In the genomic region with DNA sequence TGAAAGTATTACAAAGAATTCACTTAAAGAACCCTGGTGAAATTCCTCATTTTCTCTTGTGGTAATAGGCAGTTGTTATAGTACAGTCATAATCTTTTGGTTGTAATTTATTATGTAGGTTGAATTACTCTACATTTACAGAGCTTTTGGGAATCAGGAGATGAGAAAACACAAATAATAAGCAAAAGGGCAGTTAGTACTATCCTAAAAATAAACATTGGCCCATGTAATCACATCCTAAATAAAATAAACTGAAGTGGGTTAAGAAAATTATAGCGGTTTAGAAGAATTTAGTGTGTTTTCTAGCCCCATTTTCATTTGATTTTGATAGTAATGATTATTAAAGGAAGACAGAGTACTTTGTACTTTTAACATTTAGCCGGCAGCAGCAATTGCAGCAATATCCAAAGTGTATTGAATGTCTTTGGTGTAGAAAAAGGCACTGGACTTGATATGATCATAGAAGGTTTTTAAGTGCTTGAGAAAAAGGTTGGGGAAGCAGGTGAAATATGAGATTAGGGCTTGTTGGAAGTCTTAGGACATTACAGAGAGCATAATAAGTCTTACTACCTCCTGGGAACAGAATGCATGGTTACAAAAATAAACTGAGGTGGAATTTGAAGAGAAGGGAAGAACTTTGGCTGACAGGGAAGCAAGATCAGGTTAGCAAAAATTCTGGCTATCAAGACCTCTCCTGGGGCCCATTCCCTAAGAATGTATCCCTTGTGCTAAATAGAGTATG, we compare ENCODE assay signal across 19 cellular contexts.
A peak's percentile ranks its signal among the peaks of the same experiment; 100 is the strongest.
DNase-seq lines count a peak whose midpoint lies in the region; ATAC-seq, FAIRE-seq and TF ChIP-seq lines count a peak whose summit lies in the region.
"Had no signal": no experiment of that assay in that cellular context is flagged by ENCODE, and none has a peak within 500 bp of the region (broad histone marks: within the 10 kb centered on the region; RNA-seq: fewer than 3 reads in every experiment).

No MANE protein-coding gene starts in this region.

- H3K4me1 Mint-ChIP-seq in naive thymus-derived CD4-positive, alpha-beta T cell, result peaks cover 17 to 53% (median 44%) of the 10 kb centered on the region in 7 donors
- peaks cover 14 to 53% (median 38%) of the 10 kb centered on the region in 4 donors for H3K4me1 Mint-ChIP-seq in naive thymus-derived CD8-positive, alpha-beta T cell

- no peak for FAIRE-seq in endothelial cell of umbilical vein (lab: Jason Lieb, UNC)

- H3K36me3 Mint-ChIP-seq in naive thymus-derived CD4-positive, alpha-beta T cell, result peaks cover 5 to 47% (median 21%) of the 10 kb centered on the region in 5 donors
- peaks cover 7 to 50% (median 19%) of the 10 kb centered on the region in 3 donors for H3K36me3 Mint-ChIP-seq in naive thymus-derived CD8-positive, alpha-beta T cell

- no peak for TF ChIP-seq CTCF in DOHH2 (IDR thresholded peaks at IDR 0.05; ENCODE audit: low read depth, low read length, poor library complexity, severe bottlenecking)
- no peak for TF ChIP-seq CTCF in endothelial cell of umbilical vein (IDR thresholded peaks at IDR 0.05; ENCODE audit: extremely low read depth in 1 of 2, insufficient read depth in 1 of 2, low read depth in 1 of 2, low read length in 2 of 2)

- H3K4me3 ChIP-seq in DOHH2 (ENCODE audit: low read length) (peak overlapping the region; percentile 11), Karpas-422 (ENCODE audit: low read length) (no peak overlapping the region), endothelial cell of umbilical vein (replicated peaks in 1 of 3; ENCODE audit: insufficient read depth in 1 of 3, low read depth in 1 of 3, low read length in 3 of 3) (peak overlapping the region in 1 of 3 experiments; percentile 3)
- no peak overlapping the region for H3K4me3 ChIP-seq in naive thymus-derived CD4-positive, alpha-beta T cell (ENCODE audit: low read length)
- H3K4me3 ChIP-seq: BLaER1 had no signal

- peak overlapping the region; percentile 60 for H3K27ac ChIP-seq in DOHH2 (ENCODE audit: low read depth, low read length)
- peak overlapping the region; percentile 56 for H3K27ac ChIP-seq in Karpas-422 (ENCODE audit: low read length)
- H3K27ac ChIP-seq in endothelial cell of umbilical vein (ENCODE audit: insufficient read depth, low read depth, low read length), result peak overlapping the region; percentile 32
- H3K27ac ChIP-seq in naive thymus-derived CD4-positive, alpha-beta T cell (ENCODE audit: low read depth, low read length), result peak overlapping the region; percentile 32
- H3K27ac ChIP-seq: BLaER1 had no signal

- DNase-seq in Karpas-422 (no peak), endothelial cell of umbilical vein (ENCODE audit: low read depth, low spot score) (peak; percentile 56), kidney tubule cell (ENCODE audit: low spot score) (no peak)
- no peak for DNase-seq in naive thymus-derived CD4-positive, alpha-beta T cell
- no peak for DNase-seq in naive thymus-derived CD8-positive, alpha-beta T cell
- DNase-seq: activated CD8-positive, alpha-beta memory T cell treated with anti-CD3 and anti-CD28 coated beads, Interleukin-2, amount 10 ng/mL, durations not matched to agents 7 days and 5 days; activated effector memory CD4-positive, alpha-beta T cell treated with anti-CD3 and anti-CD28 coated beads, Interleukin-2, amount 50 U/mL, for 16 hours; immature natural killer cell; midbrain; NCI-H1048; NCI-H2171; RPMI8226; stimulated activated naive CD8-positive, alpha-beta T cell treated with anti-CD3 and anti-CD28 coated beads, Interleukin-15, Interleukin-2, amounts not matched to agents 100 U/mL and 50 U/mL, for 24 hours had no signal

- H3K9me3 ChIP-seq in DOHH2 (ENCODE audit: control insufficient read depth, insufficient read depth, low read length), result no peaks in the 10 kb centered on the region
- no peaks in the 10 kb centered on the region for H3K9me3 ChIP-seq in Karpas-422 (ENCODE audit: low read length)
- H3K9me3 ChIP-seq in endothelial cell of umbilical vein (replicated peaks; ENCODE audit: control insufficient read depth, insufficient read depth, low read length), result no peaks in the 10 kb centered on the region
- H3K9me3 ChIP-seq in naive thymus-derived CD4-positive, alpha-beta T cell (ENCODE audit: control insufficient read depth in 2 of 3, low read length in 3 of 3), result no peaks in the 10 kb centered on the region
- H3K9me3 ChIP-seq: BLaER1 had no signal

- dilution Hi-C loops in endothelial cell of umbilical vein (cut with MboI; ENCODE audit: extremely low pct_ligation_motif_present, low sequenced_read_pairs), result no loop called here

- H3K79me2 ChIP-seq in DOHH2 (ENCODE audit: control insufficient read depth, low read length) (peaks cover 97% of the 10 kb centered on the region), Karpas-422 (ENCODE audit: low read length) (peaks cover 100% of the 10 kb centered on the region), endothelial cell of umbilical vein (ENCODE audit: control insufficient read depth, insufficient read depth, low read length) (peaks cover 94% of the 10 kb centered on the region)

- peaks cover 71% of the 10 kb centered on the region for H3K36me3 ChIP-seq in DOHH2 (ENCODE audit: control insufficient read depth, low read length)
- peaks cover 20% of the 10 kb centered on the region; the same call in 1 of the 2 replicates for H3K36me3 ChIP-seq in Karpas-422 (ENCODE audit: insufficient read depth, low read length)
- H3K36me3 ChIP-seq in endothelial cell of umbilical vein (ENCODE audit: control insufficient read depth in 2 of 2, extremely low read depth in 1 of 2, insufficient read depth in 2 of 2, low read length in 2 of 2), result peaks cover 0 to 6% of the 10 kb centered on the region in 2 experiments
- peaks cover 0 to 4% (median 4%) of the 10 kb centered on the region in 3 experiments for H3K36me3 ChIP-seq in naive thymus-derived CD4-positive, alpha-beta T cell (ENCODE audit: control insufficient read depth in 2 of 3, insufficient read depth in 3 of 3, low read length in 3 of 3)

- peaks cover 27% of the 10 kb centered on the region; the same call in 1 of the 2 replicates for H3F3A ChIP-seq in DOHH2 (ENCODE audit: control insufficient read depth, insufficient read depth)

- TF ChIP-seq POLR2A in endothelial cell of umbilical vein (IDR thresholded peaks at IDR 0.05; ENCODE audit: low read depth, low read length), result no peak

- H3K4me1 ChIP-seq in DOHH2 (ENCODE audit: control insufficient read depth, low read length) (peaks cover 93% of the 10 kb centered on the region), Karpas-422 (ENCODE audit: low read length) (peaks cover 73% of the 10 kb centered on the region), endothelial cell of umbilical vein (ENCODE audit: control insufficient read depth, extremely low read depth, insufficient read depth, low read length) (peaks cover 59% of the 10 kb centered on the region)
- peaks cover 22 to 31% of the 10 kb centered on the region in 2 donors for H3K4me1 ChIP-seq in naive thymus-derived CD4-positive, alpha-beta T cell (ENCODE audit: control insufficient read depth in 2 of 2, insufficient read depth in 2 of 2, low read length in 2 of 2)

- intact Hi-C loops in endothelial cell of umbilical vein (cut with micrococcal nuclease), result loop anchor here (5.0 kb wide), 1 partner anchor 94 kb away; no protein-coding TSS in a partner anchor
- intact Hi-C loops in naive thymus-derived CD4-positive, alpha-beta T cell (cut with micrococcal nuclease), result loop anchor here in 1 of 2 donors (2.0 kb wide), 1 partner anchor 14 kb away; no protein-coding TSS in a partner anchor

- H3K4me2 ChIP-seq in DOHH2 (ENCODE audit: low read length), result peak overlapping the region; percentile 58
- peak overlapping the region; percentile 6 for H3K4me2 ChIP-seq in Karpas-422 (ENCODE audit: low read depth, low read length, poor library complexity, severe bottlenecking)
- H3K4me2 ChIP-seq in endothelial cell of umbilical vein (ENCODE audit: insufficient read depth, low read length), result peak overlapping the region; percentile 57
- H3K4me2 ChIP-seq: BLaER1 had no signal

- no peaks in the 10 kb centered on the region for H3K9me1 ChIP-seq in endothelial cell of umbilical vein (replicated peaks; ENCODE audit: control insufficient read depth, extremely low read depth, insufficient read depth, low read length)

- H3K27me3 ChIP-seq in DOHH2 (ENCODE audit: control insufficient read depth, low read length) (no peaks in the 10 kb centered on the region), Karpas-422 (ENCODE audit: low read length) (no peaks in the 10 kb centered on the region), endothelial cell of umbilical vein (ENCODE audit: control insufficient read depth in 2 of 2, insufficient read depth in 2 of 2, low read length in 2 of 2) (no peaks in the 10 kb centered on the region)
- H3K27me3 ChIP-seq in naive thymus-derived CD4-positive, alpha-beta T cell (ENCODE audit: control insufficient read depth in 2 of 2, insufficient read depth in 2 of 2, low read length in 2 of 2), result no peaks in the 10 kb centered on the region
- H3K27me3 ChIP-seq: BLaER1 had no signal

- ATAC-seq in naive thymus-derived CD4-positive, alpha-beta T cell, result no peak
- no peak for ATAC-seq in HG02938 (IDR thresholded peaks at IDR 0.05; ENCODE audit: unreplicated experiment)
- no peak for ATAC-seq in naive thymus-derived CD8-positive, alpha-beta T cell
- ATAC-seq in HG02852 (IDR thresholded peaks at IDR 0.05; ENCODE audit: unreplicated experiment), result no peak
- ATAC-seq: activated CD4-positive, CD25-positive, alpha-beta regulatory T cell treated with anti-CD3 and anti-CD28 coated beads, Interleukin-2, amount 50 U/mL, for 24 hours; activated CD8-positive, alpha-beta memory T cell treated with anti-CD3 and anti-CD28 coated beads, Interleukin-2, amount 10 ng/mL, durations not matched to agents 7 days and 5 days; stimulated activated naive CD8-positive, alpha-beta T cell treated with anti-CD3 and anti-CD28 coated beads, Interleukin-15, Interleukin-2, amounts not matched to agents 100 U/mL and 50 U/mL, for 24 hours had no signal

- H3K9me3 Mint-ChIP-seq in naive thymus-derived CD4-positive, alpha-beta T cell, result peaks cover 0 to 2% (median 0%) of the 10 kb centered on the region in 11 donors
- no peaks in the 10 kb centered on the region for H3K9me3 Mint-ChIP-seq in naive thymus-derived CD8-positive, alpha-beta T cell
- H3K9me3 Mint-ChIP-seq: immature natural killer cell, type B pancreatic cell had no signal

- no peak overlapping the region for H3K9ac ChIP-seq in Karpas-422 (ENCODE audit: low read length)
- no peak overlapping the region for H3K9ac ChIP-seq in endothelial cell of umbilical vein (replicated peaks; ENCODE audit: extremely low read depth, insufficient read depth, low read length)
- H3K9ac ChIP-seq: BLaER1 had no signal

- H2AFZ ChIP-seq in Karpas-422 (ENCODE audit: low read length) (no peak overlapping the region), endothelial cell of umbilical vein (ENCODE audit: low read depth, low read length) (no peak overlapping the region)

- no peaks in the 10 kb centered on the region for H3K9me2 ChIP-seq in DOHH2 (replicated peaks; ENCODE audit: control insufficient read depth, low read length)
- no peaks in the 10 kb centered on the region for H3K9me2 ChIP-seq in Karpas-422 (replicated peaks; ENCODE audit: insufficient read depth, low read length)

- peak overlapping the region in 1 of 9 donors; percentile 34 for H3K27ac Mint-ChIP-seq in naive thymus-derived CD4-positive, alpha-beta T cell
- peak overlapping the region in 1 of 10 donors; percentile 6 for H3K27ac Mint-ChIP-seq in naive thymus-derived CD8-positive, alpha-beta T cell
- H3K27ac Mint-ChIP-seq: activated CD8-positive, alpha-beta memory T cell treated with anti-CD3 and anti-CD28 coated beads, Interleukin-2, amount 10 ng/mL, durations not matched to agents 7 days and 5 days; type B pancreatic cell had no signal

- CTCF ChIA-PET in endothelial cell of umbilical vein (lab: Charles Lee), result no interaction called here
- CTCF ChIA-PET in naive thymus-derived CD4-positive, alpha-beta T cell (lab: Charles Lee), result no interaction called here

- BruUV-seq in endothelial cell of umbilical vein (replicated peaks; lab: Mats Ljungman, UMichigan), result no TSS peak

- H4K20me1 ChIP-seq in DOHH2 (ENCODE audit: control insufficient read depth, insufficient read depth, low read depth, low read length), result no peaks in the 10 kb centered on the region; the same call in 1 of the 2 replicates
- no peaks in the 10 kb centered on the region for H4K20me1 ChIP-seq in Karpas-422 (ENCODE audit: insufficient read depth, low read depth, low read length)
- peaks cover 4% of the 10 kb centered on the region for H4K20me1 ChIP-seq in endothelial cell of umbilical vein (replicated peaks; ENCODE audit: control insufficient read depth, extremely low read depth, insufficient read depth, low read length)

- H3K4me3 Mint-ChIP-seq in naive thymus-derived CD4-positive, alpha-beta T cell, result peak overlapping the region in 1 of 10 donors; percentile 23
- H3K4me3 Mint-ChIP-seq in naive thymus-derived CD8-positive, alpha-beta T cell, result no peak overlapping the region
- H3K4me3 Mint-ChIP-seq: activated CD8-positive, alpha-beta memory T cell treated with anti-CD3 and anti-CD28 coated beads, Interleukin-2, amount 10 ng/mL, durations not matched to agents 7 days and 5 days; type B pancreatic cell had no signal

- POLR2A ChIA-PET in endothelial cell of umbilical vein (lab: Charles Lee), result no interaction called here
- POLR2A ChIA-PET in naive thymus-derived CD4-positive, alpha-beta T cell (lab: Charles Lee), result interaction anchor here (0.7 kb wide), 1 partner anchor 12 kb away, joined by 3 read pairs; no protein-coding TSS in a partner anchor
- POLR2A ChIA-PET in naive thymus-derived CD8-positive, alpha-beta T cell (lab: Charles Lee), result no interaction called here

- no peaks in the 10 kb centered on the region for H3K27me3 Mint-ChIP-seq in naive thymus-derived CD4-positive, alpha-beta T cell
- H3K27me3 Mint-ChIP-seq in naive thymus-derived CD8-positive, alpha-beta T cell, result no peaks in the 10 kb centered on the region
- H3K27me3 Mint-ChIP-seq: activated CD8-positive, alpha-beta memory T cell treated with anti-CD3 and anti-CD28 coated beads, Interleukin-2, amount 10 ng/mL, durations not matched to agents 7 days and 5 days; type B pancreatic cell had no signal

Comparison
In these comparisons a context has a peak if more than half of its experiments do, and no peak if none do; other contexts are left out.
1. H3K4me2 ChIP-seq: peak in every context shown above with its lines; median percentile 58 in DOHH2; 57 in endothelial cell of umbilical vein; 6 in Karpas-422.